ENCODE assay signal across 23 cellular contexts in genomic region chr4:170697045-170697444, GRCh38.
"Had no signal": no experiment of that assay in that cellular context is flagged by ENCODE, and none has a peak within 500 bp of the region (broad histone marks: within the 10 kb centered on the region; RNA-seq: fewer than 3 reads in every experiment).

No MANE protein-coding gene starts in this region.

- H3K27ac ChIP-seq: breast epithelium, colonic mucosa, VCaP had no signal

- H3K9me3 ChIP-seq: breast epithelium, colonic mucosa had no signal

- H3K36me3 ChIP-seq: breast epithelium, colonic mucosa had no signal

- ATAC-seq: T-cell had no signal

- H3K4me3 ChIP-seq: breast epithelium, colonic mucosa had no signal

- H3K27me3 ChIP-seq: breast epithelium, colonic mucosa had no signal

- DNase-seq: activated CD4-positive, alpha-beta memory T cell treated with anti-CD3 and anti-CD28 coated beads, Interleukin-2, amount 10 ng/mL, durations not matched to agents 7 days and 5 days; activated CD4-positive, alpha-beta T cell treated with anti-CD3 and anti-CD28 coated beads, Interleukin-2, amount 10 ng/mL, durations not matched to agents 7 days and 5 days; activated CD4-positive, CD25-positive, alpha-beta regulatory T cell; activated effector memory CD4-positive, alpha-beta T cell treated with Interleukin-2 at 50 U/mL for 16 hours; activated naive CD4-positive, alpha-beta T cell; aorta; caudate nucleus; colonic mucosa; MV-4-11; NCI-H1105; NCI-H1436; NCI-H1694 treated with DMSO at 0.1 percent for 48 hours; NCI-H2029 treated with DMSO at 0.1 percent for 48 hours; NCI-H345; NCI-H510A; NCI-H526 treated with DMSO at 0.1 percent for 48 hours; NCI-H82; NK-92 treated with Interleukin-12 subunit alpha and Interleukin-12 subunit beta, amount 100 ng/mL, for 24 hours; SIG-M5; T-cell; T1000 had no signal

- H3K4me1 ChIP-seq: breast epithelium, colonic mucosa had no signal
